In genomic region chr7:67917118-67917755, GRCh38 we compare ENCODE assay signal across 19 cellular contexts.
DNase-seq lines count a peak whose midpoint lies in the region; ATAC-seq, FAIRE-seq and TF ChIP-seq lines count a peak whose summit lies in the region.
"Had no signal": no experiment of that assay in that cellular context is flagged by ENCODE, and none has a peak within 500 bp of the region (broad histone marks: within the 10 kb centered on the region; RNA-seq: fewer than 3 reads in every experiment).

No MANE protein-coding gene starts in this region.

- no peak overlapping the region for H4K8ac ChIP-seq in H1 (ENCODE audit: extremely low read depth, insufficient read depth, low read length)
- H4K8ac ChIP-seq in mesendoderm (ENCODE audit: low read depth, low read length): no peak overlapping the region

- no peak overlapping the region for H3K14ac ChIP-seq in H1 (ENCODE audit: insufficient read length)

- no peaks in the 10 kb centered on the region for H3K27me3 ChIP-seq in H7 (ENCODE audit: control insufficient read depth, insufficient read depth, low read length)
- H3K27me3 ChIP-seq in HUES48 (ENCODE audit: control insufficient read depth, insufficient read depth, low read length): no peaks in the 10 kb centered on the region
- H3K27me3 ChIP-seq in H1 (replicated peaks in 1 of 4; ENCODE audit: control insufficient read depth in 3 of 4, extremely low read depth in 1 of 4, insufficient read depth in 3 of 4, low read length in 3 of 4): no peaks in the 10 kb centered on the region; a peak in 1 of 7 replicates
- no peaks in the 10 kb centered on the region for H3K27me3 ChIP-seq in mesendoderm (ENCODE audit: insufficient read depth, low read length, poor library complexity)

- H2BK5ac ChIP-seq in H1 (ENCODE audit: low read depth, low read length) (no peak overlapping the region), mesendoderm (ENCODE audit: low read length) (no peak overlapping the region)

- no peak overlapping the region for H3K4me3 Mint-ChIP-seq in natural killer cell
- H3K4me3 Mint-ChIP-seq: CD14-positive monocyte; CD8-positive, alpha-beta T cell; GM23338; HFFc6 had no signal

- H3K23ac ChIP-seq in H1 (ENCODE audit: insufficient read length): no peak overlapping the region
- no peak overlapping the region for H3K23ac ChIP-seq in mesendoderm (ENCODE audit: low read length)

- H3K4ac ChIP-seq in H1 (replicated peaks; ENCODE audit: insufficient read length, low read depth, low read length): no peak overlapping the region
- H3K4ac ChIP-seq in mesendoderm (ENCODE audit: low read depth, low read length): no peak overlapping the region

- no peak overlapping the region for H2BK20ac ChIP-seq in H1 (ENCODE audit: low read length)

- H2AFZ ChIP-seq in H1 (ENCODE audit: low read length): no peak overlapping the region
- H2AFZ ChIP-seq: GM23338 had no signal

- CTCF ChIA-PET in H1 (lab: Charles Lee; ENCODE audit: partially characterized antibody): no interaction called here

- peaks cover 7% of the 10 kb centered on the region for H3K36me3 Mint-ChIP-seq in natural killer cell
- H3K36me3 Mint-ChIP-seq: CD14-positive monocyte had no signal

- peaks cover 17 to 18% of the 10 kb centered on the region in 2 donors for H3K9me3 Mint-ChIP-seq in natural killer cell

- no peak overlapping the region for H3K27ac Mint-ChIP-seq in natural killer cell
- H3K27ac Mint-ChIP-seq: GM23338, HFFc6 had no signal

- H3K56ac ChIP-seq in H1 (replicated peaks; ENCODE audit: insufficient read length, low read depth, low read length) (no peak overlapping the region), mesendoderm (ENCODE audit: low read length) (no peak overlapping the region)

- intact Hi-C loops in natural killer cell (cut with micrococcal nuclease): no loop called here

- H2BK120ac ChIP-seq in H1 (replicated peaks; ENCODE audit: low read depth, low read length) (no peak overlapping the region), mesendoderm (ENCODE audit: low read depth, low read length) (no peak overlapping the region)

- H4K5ac ChIP-seq in H1 (ENCODE audit: insufficient read length, low read depth, low read length) (no peak overlapping the region), mesendoderm (ENCODE audit: low read length) (no peak overlapping the region)

- H2BK15ac ChIP-seq in H1 (ENCODE audit: low read length): no peak overlapping the region
- no peak overlapping the region for H2BK15ac ChIP-seq in mesendoderm (replicated peaks; ENCODE audit: low read depth)

- H3K36me3 ChIP-seq in H7 (replicated peaks; ENCODE audit: control insufficient read depth, insufficient read depth, low read length) (no peaks in the 10 kb centered on the region), HUES48 (ENCODE audit: control insufficient read depth, insufficient read depth, low read length) (no peaks in the 10 kb centered on the region), H1 (ENCODE audit: control insufficient read depth in 2 of 4, insufficient read depth in 4 of 4, low read length in 3 of 4) (no peaks in the 10 kb centered on the region), mesendoderm (ENCODE audit: control insufficient read depth, insufficient read depth, low read length) (no peaks in the 10 kb centered on the region)

- 0 out of 2 replicates have a peak, but pooled peaks cover 7% of the 10 kb centered on the region for H3K9me3 ChIP-seq in HUES48 (ENCODE audit: control insufficient read depth, insufficient read depth, low read length)
- H3K9me3 ChIP-seq in H1 (ENCODE audit: insufficient read depth in 2 of 2, low read depth in 1 of 2, low read length in 1 of 2): peaks cover 0 to 10% of the 10 kb centered on the region in 2 experiments; a peak in 1 of 4 replicates
- H3K9me3 ChIP-seq: Caco-2 had no signal

- H2AK5ac ChIP-seq in H1 (ENCODE audit: low read depth, low read length) (no peak overlapping the region), mesendoderm (ENCODE audit: low read length) (no peak overlapping the region)

- no peak for ATAC-seq in natural killer cell
- no peak for ATAC-seq in HG03095 (IDR thresholded peaks at IDR 0.05; ENCODE audit: unreplicated experiment)
- ATAC-seq: A549; CD8-positive, alpha-beta T cell; GM12878; GM23338; HepG2 had no signal

- no peak overlapping the region for H2BK12ac ChIP-seq in H1 (ENCODE audit: low read depth, low read length)

- H3K18ac ChIP-seq in H1 (ENCODE audit: extremely low read depth, low read length) (no peak overlapping the region), mesendoderm (ENCODE audit: low read length) (no peak overlapping the region)

- no peaks in the 10 kb centered on the region for H3K23me2 ChIP-seq in H1 (ENCODE audit: low read depth, low read length)

- H3K79me2 ChIP-seq in H1 (ENCODE audit: control insufficient read depth in 1 of 2, insufficient read depth in 2 of 2, low read length in 2 of 2) (no peaks in the 10 kb centered on the region), mesendoderm (ENCODE audit: control insufficient read depth, insufficient read depth, low read length) (no peaks in the 10 kb centered on the region)

- no peak overlapping the region for H4K91ac ChIP-seq in H1 (replicated peaks; ENCODE audit: insufficient read length, low read length)

- 27% methylated on average over 4 of the region's 4 CpGs; no CpG with 5 or more reads in 1 of the 2 experiments for WGBS in H1 (ENCODE audit: extremely low coverage in 1 of 2, insufficient coverage in 1 of 2, insufficient read length in 1 of 2, insufficient replicate concordance in 2 of 2, low coverage in 1 of 2, low lambda C conversion rate in 2 of 2, missing lambda C conversion rate in 1 of 2), 2 experiments
- WGBS in mesendoderm (ENCODE audit: extremely low coverage, insufficient coverage, low lambda C conversion rate): no CpG with 5 or more reads among the region's 4 CpGs

- peaks cover 6 to 7% of the 10 kb centered on the region in 2 donors for H3K4me1 Mint-ChIP-seq in natural killer cell
- H3K4me1 Mint-ChIP-seq: CD14-positive monocyte, GM23338 had no signal

- peak; percentile 57 for FAIRE-seq in H1 (lab: Jason Lieb, UNC)
- FAIRE-seq: GM12878, GM18507, HepG2 had no signal

- H4K20me1 ChIP-seq in H1 (replicated peaks in 1 of 2; ENCODE audit: control insufficient read depth in 1 of 2, insufficient read depth in 2 of 2, low read length in 2 of 2): no peaks in the 10 kb centered on the region

- no peak for TF ChIP-seq CTCF in H1 (IDR thresholded peaks at IDR 0.05; ENCODE audit: control extremely low read depth in 1 of 3, insufficient read depth in 1 of 3, low read depth in 1 of 3, low read length in 3 of 3)
- no peak for TF ChIP-seq CTCF in natural killer cell (IDR thresholded peaks at IDR 0.05)

- H3K4me2 ChIP-seq in H1 (ENCODE audit: insufficient read depth in 1 of 2, low read depth in 2 of 2, low read length in 2 of 2): peak overlapping the region; percentile 50 to 55; a peak in 3 of 4 replicates
- H3K4me2 ChIP-seq in mesendoderm (ENCODE audit: low read length): no peak overlapping the region
- H3K4me2 ChIP-seq: A549, GM23338, KMS-11 had no signal

- no peak for TF ChIP-seq EP300 in H1 (IDR thresholded peaks at IDR 0.05; ENCODE audit: borderline replicate concordance in 1 of 2, low read depth in 2 of 2, low read length in 2 of 2)

- H3K4me1 ChIP-seq in HUES48 (ENCODE audit: control insufficient read depth, insufficient read depth, low read length) (peaks cover 11% of the 10 kb centered on the region), H1 (replicated peaks in 1 of 4; ENCODE audit: control insufficient read depth in 3 of 4, insufficient read depth in 4 of 4, low read length in 3 of 4) (peaks cover 0 to 5% (median 1%) of the 10 kb centered on the region in 4 experiments; a peak in 2 of 7 replicates), mesendoderm (ENCODE audit: control insufficient read depth, low read depth, low read length) (no peaks in the 10 kb centered on the region)
- H3K4me1 ChIP-seq: Caco-2 had no signal

- DNase-seq in H7 (peak; percentile 29), H1 (ENCODE audit: low read depth in 1 of 2, low spot score in 2 of 2) (peak; percentile 47 to 49), mesendoderm (peak; percentile 38), natural killer cell (no peak), retina (no peak)
- DNase-seq: Caco-2; CD8-positive, alpha-beta T cell; DMS53; HCEC 1CT; HFFc6 had no signal

- H3K27ac ChIP-seq in HUES48 (ENCODE audit: low read depth, low read length) (peak overlapping the region; percentile 78), H1 (ENCODE audit: low read depth, low read length) (no peak overlapping the region), mesendoderm (ENCODE audit: low read depth, low read length) (no peak overlapping the region)
- H3K27ac ChIP-seq: A549, KMS-11 had no signal

- no peak for TF ChIP-seq RAD21 in H1 (IDR thresholded peaks at IDR 0.05 in 1 of 2, conservative IDR thresholded peaks at IDR 0.05 in 1 of 2; ENCODE audit: low read depth in 2 of 2, low read length in 2 of 2)

- no peak overlapping the region for H3K9ac ChIP-seq in HUES48 (ENCODE audit: low read depth, low read length)
- no peak overlapping the region for H3K9ac ChIP-seq in H1 (replicated peaks in 1 of 4; ENCODE audit: extremely low read depth in 1 of 4, low read depth in 3 of 4, low read length in 3 of 4)
- no peak overlapping the region for H3K9ac ChIP-seq in mesendoderm (ENCODE audit: low read length)
- H3K9ac ChIP-seq: KMS-11 had no signal

- H3K4me3 ChIP-seq in H7 (ENCODE audit: insufficient read depth, low read depth, low read length) (no peak overlapping the region), HUES48 (ENCODE audit: low read depth, low read length) (no peak overlapping the region), H1 (ENCODE audit: extremely low read depth in 1 of 4, insufficient read depth in 2 of 4, low read depth in 3 of 4, low read length in 4 of 4) (peak overlapping the region in 1 of 4 experiments; percentile 42; a peak in 2 of 8 replicates), mesendoderm (ENCODE audit: low read length) (no peak overlapping the region)
- H3K4me3 ChIP-seq: A549, GM12878, GM23338 had no signal

- POLR2A ChIA-PET in H1 (lab: Charles Lee; ENCODE audit: partially characterized antibody): no interaction called here

- no peaks in the 10 kb centered on the region for H3K27me3 Mint-ChIP-seq in natural killer cell (ENCODE audit: low read depth in 2 of 2)

- no peak for TF ChIP-seq POLR2A in H1 (IDR thresholded peaks at IDR 0.05; ENCODE audit: control extremely low read depth in 1 of 2, low read depth in 2 of 2, low read length in 2 of 2)

- H3K79me1 ChIP-seq in H1 (ENCODE audit: low read depth, low read length) (no peaks in the 10 kb centered on the region), mesendoderm (ENCODE audit: low read length) (no peaks in the 10 kb centered on the region)

TF ChIP-seq in H1, 55 proteins besides CTCF, POLR2A, EP300 and RAD21 (continues in another document):
- TF ChIP-seq SIN3A (conservative IDR thresholded peaks at IDR 0.05 in 1 of 2, IDR thresholded peaks at IDR 0.05 in 1 of 2; ENCODE audit: low read depth in 1 of 2, low read length in 2 of 2): no peak
- no peak for TF ChIP-seq TAF7 (optimal IDR thresholded peaks at IDR 0.05; ENCODE audit: borderline replicate concordance, low read depth, low read length)
- TF ChIP-seq SIX5 (IDR thresholded peaks at IDR 0.05; ENCODE audit: low read depth, low read length): no peak
- TF ChIP-seq TAF1 (IDR thresholded peaks at IDR 0.05; ENCODE audit: low read depth, low read length): no peak
- peak; percentile 96 for TF ChIP-seq KDM1A (IDR thresholded peaks at IDR 0.05; ENCODE audit: borderline replicate concordance, low read length)
- no peak for TF ChIP-seq SP1 (IDR thresholded peaks at IDR 0.05; ENCODE audit: low read depth, low read length)
- TF ChIP-seq SIRT6 (IDR thresholded peaks at IDR 0.05; ENCODE audit: low read length): no peak

Comparison
In these comparisons a context has a peak if more than half of its experiments do, and no peak if none do; other contexts are left out.
1. DNase-seq: peak in H7 (single experiment), H1 (2 of 2) and mesendoderm (single experiment); none in natural killer cell (single experiment) and retina (single experiment).